ENCODE assay signal across 1 cellular context in the genomic region with DNA sequence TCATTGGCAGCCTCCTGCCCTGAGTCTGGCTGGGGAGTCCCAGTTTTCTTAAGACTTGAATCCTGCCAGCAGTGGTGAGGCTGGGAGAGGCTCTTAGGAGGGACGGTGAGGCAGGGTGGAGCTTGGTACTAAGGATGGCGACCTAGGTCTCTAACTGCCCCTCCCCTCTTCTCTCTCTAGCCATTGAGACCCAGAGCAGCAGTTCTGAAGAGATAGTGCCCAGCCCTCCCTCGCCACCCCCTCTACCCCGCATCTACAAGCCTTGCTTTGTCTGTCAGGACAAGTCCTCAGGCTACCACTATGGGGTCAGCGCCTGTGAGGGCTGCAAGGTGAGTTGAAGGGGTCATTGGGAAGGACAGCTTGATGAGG.
TF ChIP-seq lines count a peak whose summit lies in the region.

No MANE protein-coding gene starts in this region.

TF ChIP-seq in K562, 482 proteins besides CTCF, POLR2A, EP300 and RAD21 (continued from another document):
- no peak for TF ChIP-seq ZNF408 (CRISPR knock-in tag; IDR thresholded peaks at IDR 0.05; ENCODE audit: low read depth)
- TF ChIP-seq LARP7 (IDR thresholded peaks at IDR 0.05): no peak
- TF ChIP-seq ZNF316 (IDR thresholded peaks at IDR 0.05): no peak
- TF ChIP-seq, protein P1, sequence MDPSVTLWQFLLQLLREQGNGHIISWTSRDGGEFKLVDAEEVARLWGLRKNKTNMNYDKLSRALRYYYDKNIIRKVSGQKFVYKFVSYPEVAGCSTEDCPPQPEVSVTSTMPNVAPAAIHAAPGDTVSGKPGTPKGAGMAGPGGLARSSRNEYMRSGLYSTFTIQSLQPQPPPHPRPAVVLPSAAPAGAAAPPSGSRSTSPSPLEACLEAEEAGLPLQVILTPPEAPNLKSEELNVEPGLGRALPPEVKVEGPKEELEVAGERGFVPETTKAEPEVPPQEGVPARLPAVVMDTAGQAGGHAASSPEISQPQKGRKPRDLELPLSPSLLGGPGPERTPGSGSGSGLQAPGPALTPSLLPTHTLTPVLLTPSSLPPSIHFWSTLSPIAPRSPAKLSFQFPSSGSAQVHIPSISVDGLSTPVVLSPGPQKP (CRISPR knock-in tag; IDR thresholded peaks at IDR 0.05): no peak
- no peak for TF ChIP-seq SMARCC2 (IDR thresholded peaks at IDR 0.05; ENCODE audit: low read depth)
- TF ChIP-seq, protein P2, sequence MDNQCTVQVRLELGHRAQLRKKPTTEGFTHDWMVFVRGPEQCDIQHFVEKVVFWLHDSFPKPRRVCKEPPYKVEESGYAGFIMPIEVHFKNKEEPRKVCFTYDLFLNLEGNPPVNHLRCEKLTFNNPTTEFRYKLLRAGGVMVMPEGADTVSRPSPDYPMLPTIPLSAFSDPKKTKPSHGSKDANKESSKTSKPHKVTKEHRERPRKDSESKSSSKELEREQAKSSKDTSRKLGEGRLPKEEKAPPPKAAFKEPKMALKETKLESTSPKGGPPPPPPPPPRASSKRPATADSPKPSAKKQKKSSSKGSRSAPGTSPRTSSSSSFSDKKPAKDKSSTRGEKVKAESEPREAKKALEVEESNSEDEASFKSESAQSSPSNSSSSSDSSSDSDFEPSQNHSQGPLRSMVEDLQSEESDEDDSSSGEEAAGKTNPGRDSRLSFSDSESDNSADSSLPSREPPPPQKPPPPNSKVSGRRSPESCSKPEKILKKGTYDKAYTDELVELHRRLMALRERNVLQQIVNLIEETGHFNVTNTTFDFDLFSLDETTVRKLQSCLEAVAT (IDR thresholded peaks at IDR 0.05): no peak
- no peak for TF ChIP-seq ZKSCAN8 (CRISPR knock-in tag; IDR thresholded peaks at IDR 0.05)
- TF ChIP-seq, protein P3, sequence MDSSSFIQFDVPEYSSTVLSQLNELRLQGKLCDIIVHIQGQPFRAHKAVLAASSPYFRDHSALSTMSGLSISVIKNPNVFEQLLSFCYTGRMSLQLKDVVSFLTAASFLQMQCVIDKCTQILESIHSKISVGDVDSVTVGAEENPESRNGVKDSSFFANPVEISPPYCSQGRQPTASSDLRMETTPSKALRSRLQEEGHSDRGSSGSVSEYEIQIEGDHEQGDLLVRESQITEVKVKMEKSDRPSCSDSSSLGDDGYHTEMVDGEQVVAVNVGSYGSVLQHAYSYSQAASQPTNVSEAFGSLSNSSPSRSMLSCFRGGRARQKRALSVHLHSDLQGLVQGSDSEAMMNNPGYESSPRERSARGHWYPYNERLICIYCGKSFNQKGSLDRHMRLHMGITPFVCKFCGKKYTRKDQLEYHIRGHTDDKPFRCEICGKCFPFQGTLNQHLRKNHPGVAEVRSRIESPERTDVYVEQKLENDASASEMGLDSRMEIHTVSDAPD (CRISPR knock-in tag; IDR thresholded peaks at IDR 0.05): no peak
- TF ChIP-seq, protein P4, sequence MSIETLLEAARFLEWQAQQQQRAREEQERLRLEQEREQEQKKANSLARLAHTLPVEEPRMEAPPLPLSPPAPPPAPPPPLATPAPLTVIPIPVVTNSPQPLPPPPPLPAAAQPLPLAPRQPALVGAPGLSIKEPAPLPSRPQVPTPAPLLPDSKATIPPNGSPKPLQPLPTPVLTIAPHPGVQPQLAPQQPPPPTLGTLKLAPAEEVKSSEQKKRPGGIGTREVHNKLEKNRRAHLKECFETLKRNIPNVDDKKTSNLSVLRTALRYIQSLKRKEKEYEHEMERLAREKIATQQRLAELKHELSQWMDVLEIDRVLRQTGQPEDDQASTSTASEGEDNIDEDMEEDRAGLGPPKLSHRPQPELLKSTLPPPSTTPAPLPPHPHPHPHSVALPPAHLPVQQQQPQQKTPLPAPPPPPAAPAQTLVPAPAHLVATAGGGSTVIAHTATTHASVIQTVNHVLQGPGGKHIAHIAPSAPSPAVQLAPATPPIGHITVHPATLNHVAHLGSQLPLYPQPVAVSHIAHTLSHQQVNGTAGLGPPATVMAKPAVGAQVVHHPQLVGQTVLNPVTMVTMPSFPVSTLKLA (conservative IDR thresholded peaks at IDR 0.05): no peak
- TF ChIP-seq, protein P5, sequence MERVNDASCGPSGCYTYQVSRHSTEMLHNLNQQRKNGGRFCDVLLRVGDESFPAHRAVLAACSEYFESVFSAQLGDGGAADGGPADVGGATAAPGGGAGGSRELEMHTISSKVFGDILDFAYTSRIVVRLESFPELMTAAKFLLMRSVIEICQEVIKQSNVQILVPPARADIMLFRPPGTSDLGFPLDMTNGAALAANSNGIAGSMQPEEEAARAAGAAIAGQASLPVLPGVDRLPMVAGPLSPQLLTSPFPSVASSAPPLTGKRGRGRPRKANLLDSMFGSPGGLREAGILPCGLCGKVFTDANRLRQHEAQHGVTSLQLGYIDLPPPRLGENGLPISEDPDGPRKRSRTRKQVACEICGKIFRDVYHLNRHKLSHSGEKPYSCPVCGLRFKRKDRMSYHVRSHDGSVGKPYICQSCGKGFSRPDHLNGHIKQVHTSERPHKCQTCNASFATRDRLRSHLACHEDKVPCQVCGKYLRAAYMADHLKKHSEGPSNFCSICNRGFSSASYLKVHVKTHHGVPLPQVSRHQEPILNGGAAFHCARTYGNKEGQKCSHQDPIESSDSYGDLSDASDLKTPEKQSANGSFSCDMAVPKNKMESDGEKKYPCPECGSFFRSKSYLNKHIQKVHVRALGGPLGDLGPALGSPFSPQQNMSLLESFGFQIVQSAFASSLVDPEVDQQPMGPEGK (CRISPR knock-in tag; IDR thresholded peaks at IDR 0.05; ENCODE audit: borderline replicate concordance): no peak
